11 cellular contexts compared by ENCODE assay signal in genomic region chr17:28663723-28664122, GRCh38. TPM values are rescaled to one million over a fixed set of nuclear protein-coding genes. Genes with fewer than 3 reads are reported as not detected.
DNase-seq lines count a peak whose midpoint lies in the region; ATAC-seq and TF ChIP-seq lines count a peak whose summit lies in the region.
"Had no signal": no experiment of that assay in that cellular context is flagged by ENCODE, and none has a peak within 500 bp of the region (broad histone marks: within the 10 kb centered on the region; RNA-seq: fewer than 3 reads in every experiment).

No MANE protein-coding gene starts in this region.

- H3K9me3 ChIP-seq in iPS-20b (ENCODE audit: insufficient read depth, low read depth, low read length) (peaks cover 8% of the 10 kb centered on the region), spleen (peaks cover 0 to 3% (median 0%) of the 10 kb centered on the region in 8 donors)
- H3K9me3 ChIP-seq: transverse colon had no signal

- DNase-seq in stimulated activated naive CD8-positive, alpha-beta T cell treated with anti-CD3 and anti-CD28 coated beads, Interleukin-15, Interleukin-2, amounts not matched to agents 100 U/mL and 50 U/mL, for 24 hours = no peak
- DNase-seq in activated CD8-positive, alpha-beta T cell treated with anti-CD3 and anti-CD28 coated beads for 36 hours = no peak
- no peak for DNase-seq in type B pancreatic cell (ENCODE audit: extremely low spot score, unreplicated experiment)
- no peak for DNase-seq in A172 (ENCODE audit: low spot score)
- DNase-seq in spleen = no peak
- DNase-seq: NCI-H1417; stimulated activated CD4-positive, alpha-beta T cell treated with anti-CD3 and anti-CD28 coated beads, Interleukin-4, amount 100 ng/mL, for 24 hours; transverse colon had no signal

- H3K4me3 ChIP-seq in iPS-20b (ENCODE audit: low read length) = peak overlapping the region; percentile 97; the same call in 1 of the 2 replicates
- H3K4me3 ChIP-seq in spleen = peak overlapping the region in 4 of 8 donors; percentile 51 to 75 (median 65)

- no peak overlapping the region for H3K9ac ChIP-seq in iPS-20b (ENCODE audit: low read depth, low read length)

- CTCF ChIA-PET in activated CD8-positive, alpha-beta T cell treated with anti-CD3 and anti-CD28 coated beads for 36 hours (lab: Charles Lee) = interaction anchor here (4.5 kb wide), 1 partner anchor 19 kb away, joined by 83 read pairs; the partner anchor contains the start of gene BLTP2

- ATAC-seq in stimulated activated naive CD8-positive, alpha-beta T cell treated with anti-CD3 and anti-CD28 coated beads, Interleukin-15, Interleukin-2, amounts not matched to agents 100 U/mL and 50 U/mL, for 24 hours = no peak
- no peak for ATAC-seq in activated CD8-positive, alpha-beta T cell treated with anti-CD3 and anti-CD28 coated beads for 36 hours
- ATAC-seq in HG02571 (IDR thresholded peaks at IDR 0.05; ENCODE audit: unreplicated experiment) = no peak

- peak overlapping the region; percentile 100 for H3K27ac Mint-ChIP-seq in stimulated activated naive CD8-positive, alpha-beta T cell treated with anti-CD3 and anti-CD28 coated beads, Interleukin-15, Interleukin-2, amounts not matched to agents 100 ng/mL and 50 ng/mL, for 24 hours
- peak overlapping the region; percentile 100 for H3K27ac Mint-ChIP-seq in activated CD8-positive, alpha-beta T cell treated with anti-CD3 and anti-CD28 coated beads for 36 hours
- H3K27ac Mint-ChIP-seq in type B pancreatic cell = peak overlapping the region; percentile 99

- H3K27me3 ChIP-seq in iPS-20b (ENCODE audit: insufficient read depth, low read length) (no peaks in the 10 kb centered on the region), spleen (replicated peaks in 1 of 7) (no peaks in the 10 kb centered on the region)
- H3K27me3 ChIP-seq: transverse colon had no signal

- TF ChIP-seq CTCF in activated CD8-positive, alpha-beta T cell treated with anti-CD3 and anti-CD28 coated beads for 36 hours (IDR thresholded peaks at IDR 0.05) = no peak
- no peak for TF ChIP-seq CTCF in type B pancreatic cell (conservative IDR thresholded peaks at IDR 0.05)
- no peak for TF ChIP-seq CTCF in spleen (IDR thresholded peaks at IDR 0.05 in 8 of 11, conservative IDR thresholded peaks at IDR 0.05 in 3 of 11)

- no peak for TF ChIP-seq POLR2A in spleen (IDR thresholded peaks at IDR 0.05)

- no peaks in the 10 kb centered on the region for H3K9me3 Mint-ChIP-seq in stimulated activated naive CD8-positive, alpha-beta T cell treated with anti-CD3 and anti-CD28 coated beads, Interleukin-15, Interleukin-2, amounts not matched to agents 100 ng/mL and 50 ng/mL, for 24 hours
- H3K9me3 Mint-ChIP-seq in activated CD8-positive, alpha-beta T cell treated with anti-CD3 and anti-CD28 coated beads for 36 hours = no peaks in the 10 kb centered on the region
- no peaks in the 10 kb centered on the region for H3K9me3 Mint-ChIP-seq in type B pancreatic cell

- POLR2A ChIA-PET in activated CD8-positive, alpha-beta T cell treated with anti-CD3 and anti-CD28 coated beads for 36 hours (lab: Charles Lee) = interaction anchor here (1.8 to 4.0 kb wide), 3 partner anchors 19 to 61 kb away, joined by 8 to 60 read pairs (median 13); partner anchors contain the start of genes BLTP2 and RPL23A

- intact Hi-C loops in activated CD8-positive, alpha-beta T cell treated with anti-CD3 and anti-CD28 coated beads for 36 hours (cut with micrococcal nuclease) = no loop called here
- intact Hi-C loops in spleen (cut with DNase I; ENCODE audit: low total_unique reads) = no loop called here

- H3K27ac ChIP-seq in iPS-20b (ENCODE audit: low read length) (no peak overlapping the region), spleen (no peak overlapping the region)

- H3K36me3 Mint-ChIP-seq in stimulated activated naive CD8-positive, alpha-beta T cell treated with anti-CD3 and anti-CD28 coated beads, Interleukin-15, Interleukin-2, amounts not matched to agents 100 ng/mL and 50 ng/mL, for 24 hours (ENCODE audit: low read depth) = peaks cover 61% of the 10 kb centered on the region
- H3K36me3 Mint-ChIP-seq in activated CD8-positive, alpha-beta T cell treated with anti-CD3 and anti-CD28 coated beads for 36 hours (ENCODE audit: low read depth) = peaks cover 39% of the 10 kb centered on the region
- peaks cover 20% of the 10 kb centered on the region for H3K36me3 Mint-ChIP-seq in type B pancreatic cell

- H3K4me3 Mint-ChIP-seq in stimulated activated naive CD8-positive, alpha-beta T cell treated with anti-CD3 and anti-CD28 coated beads, Interleukin-15, Interleukin-2, amounts not matched to agents 100 ng/mL and 50 ng/mL, for 24 hours = peak overlapping the region; percentile 100
- peak overlapping the region; percentile 97 for H3K4me3 Mint-ChIP-seq in activated CD8-positive, alpha-beta T cell treated with anti-CD3 and anti-CD28 coated beads for 36 hours
- peak overlapping the region; percentile 100 for H3K4me3 Mint-ChIP-seq in type B pancreatic cell

- no peaks in the 10 kb centered on the region for H3K27me3 Mint-ChIP-seq in stimulated activated naive CD8-positive, alpha-beta T cell treated with anti-CD3 and anti-CD28 coated beads, Interleukin-15, Interleukin-2, amounts not matched to agents 100 ng/mL and 50 ng/mL, for 24 hours
- no peaks in the 10 kb centered on the region for H3K27me3 Mint-ChIP-seq in activated CD8-positive, alpha-beta T cell treated with anti-CD3 and anti-CD28 coated beads for 36 hours
- no peaks in the 10 kb centered on the region for H3K27me3 Mint-ChIP-seq in type B pancreatic cell

- H3K36me3 ChIP-seq in iPS-20b (ENCODE audit: insufficient read depth, low read depth, low read length) = peaks cover 40% of the 10 kb centered on the region
- H3K36me3 ChIP-seq in spleen = peaks cover 0 to 62% (median 22%) of the 10 kb centered on the region in 6 donors

- H3K4me1 ChIP-seq in iPS-20b (ENCODE audit: insufficient read depth, low read length) = peaks cover 7% of the 10 kb centered on the region; the same call in 1 of the 2 replicates
- H3K4me1 ChIP-seq in spleen = peaks cover 41 to 86% (median 65%) of the 10 kb centered on the region in 6 donors

- H3K4me1 Mint-ChIP-seq in stimulated activated naive CD8-positive, alpha-beta T cell treated with anti-CD3 and anti-CD28 coated beads, Interleukin-15, Interleukin-2, amounts not matched to agents 100 ng/mL and 50 ng/mL, for 24 hours (ENCODE audit: low read depth) = peaks cover 60% of the 10 kb centered on the region
- peaks cover 50% of the 10 kb centered on the region for H3K4me1 Mint-ChIP-seq in activated CD8-positive, alpha-beta T cell treated with anti-CD3 and anti-CD28 coated beads for 36 hours (ENCODE audit: low read depth)
- H3K4me1 Mint-ChIP-seq in type B pancreatic cell (ENCODE audit: unreplicated experiment) = peaks cover 44% of the 10 kb centered on the region

RNA-seq across cellular contexts. Expression of gene SUPT6H, which starts 1.7 kb away (rescaled TPM):
- total RNA-seq in activated CD8-positive, alpha-beta T cell treated with anti-CD3 and anti-CD28 coated beads for 36 hours = 10 to 100 TPM; 60.3 to 63.3 TPM
- total RNA-seq in type B pancreatic cell (ENCODE audit: low replicate concordance) (61.3 and 69.2 TPM in 2 replicates), spleen (10 to 100 TPM; 68.5 to 91.2 (median 78.7) TPM)
- total RNA-seq in A172 (2014; rRNA removed; shearing (Covaris generic)) = 52.7 and 55.8 TPM in 2 replicates
- 10 to 100 TPM; 11.6 to 29.7 (median 24.0) TPM for polyA plus RNA-seq in spleen

RNA-seq across cellular contexts. Expression of gene SDF2, which starts 2.0 kb away (rescaled TPM):
- total RNA-seq in activated CD8-positive, alpha-beta T cell treated with anti-CD3 and anti-CD28 coated beads for 36 hours = 10 to 100 TPM; 37.4 to 39.0 TPM
- total RNA-seq in type B pancreatic cell (ENCODE audit: low replicate concordance) (59.2 and 63.9 TPM in 2 replicates), spleen (10 to 100 TPM; 43.1 to 54.5 (median 48.7) TPM)
- 102 and 112 TPM in 2 replicates for total RNA-seq in A172 (2014; rRNA removed; shearing (Covaris generic))
- polyA plus RNA-seq in spleen = 10 to 100 TPM; 28.7 to 38.3 (median 35.2) TPM

RNA-seq across cellular contexts. Expression of gene BLTP2, which starts 18.8 kb away (rescaled TPM):
- total RNA-seq in activated CD8-positive, alpha-beta T cell treated with anti-CD3 and anti-CD28 coated beads for 36 hours = 100 to 1,000 TPM; 137 to 140 TPM
- total RNA-seq in type B pancreatic cell (ENCODE audit: low replicate concordance) (144 and 151 TPM in 2 replicates), spleen (100 to 1,000 TPM; 143 to 193 (median 149) TPM)
- total RNA-seq in A172 (2014; rRNA removed; shearing (Covaris generic)) = 119 and 131 TPM in 2 replicates
- polyA plus RNA-seq in spleen = 10 to 100 TPM; 11.8 to 25.2 (median 14.6) TPM

RNA-seq across cellular contexts. Expression of gene PROCA1, which starts 48.0 kb away (rescaled TPM):
- total RNA-seq in activated CD8-positive, alpha-beta T cell treated with anti-CD3 and anti-CD28 coated beads for 36 hours = 1 to 10 TPM; 5.0 to 5.1 TPM
- 3.0 and 9.2 TPM in 2 replicates for total RNA-seq in type B pancreatic cell (ENCODE audit: low replicate concordance)
- 1.2 and 2.0 TPM in 2 replicates for total RNA-seq in A172 (2014; rRNA removed; shearing (Covaris generic))
- total RNA-seq in spleen = 1 to 10 TPM; 4.3 to 8.5 (median 6.6) TPM
- 10 to 100 TPM in 2 of 3 donors, 1 to 10 TPM in 1; 6.0 to 14.5 (median 12.8) TPM for polyA plus RNA-seq in spleen

RNA-seq across cellular contexts. Expression of gene RSKR, which starts 49.7 kb away (rescaled TPM):
- total RNA-seq in activated CD8-positive, alpha-beta T cell treated with anti-CD3 and anti-CD28 coated beads for 36 hours = 10 to 100 TPM; 22.5 to 24.9 TPM
- total RNA-seq in type B pancreatic cell (ENCODE audit: low replicate concordance) (17.5 and 27.7 TPM in 2 replicates), spleen (10 to 100 TPM; 11.6 to 30.9 (median 19.3) TPM)
- 6.5 and 8.4 TPM in 2 replicates for total RNA-seq in A172 (2014; rRNA removed; shearing (Covaris generic))
- 1 to 10 TPM; 2.1 to 4.5 (median 2.8) TPM for polyA plus RNA-seq in spleen
